Comparison of ENCODE assay signal across 23 cellular contexts in genomic region chr11:57111646-57112045, GRCh38.
DNase-seq lines count a peak whose midpoint lies in the region; FAIRE-seq and TF ChIP-seq lines count a peak whose summit lies in the region.
"Had no signal": no experiment of that assay in that cellular context is flagged by ENCODE, and none has a peak within 500 bp of the region (broad histone marks: within the 10 kb centered on the region; RNA-seq: fewer than 3 reads in every experiment).

No MANE protein-coding gene starts in this region.

- no peaks in the 10 kb centered on the region for H3K27me3 ChIP-seq in breast epithelium
- H3K27me3 ChIP-seq: BE2C; BLaER1 treated with 17β-estradiol and CSF1 and Interleukin-3, amounts not matched to agents 10 nM and 100 nM had no signal

- H3K9me3 ChIP-seq in breast epithelium = peaks cover 0 to 8% of the 10 kb centered on the region in 2 donors
- H3K9me3 ChIP-seq: BE2C had no signal

- FAIRE-seq in D721Med (lab: Jason Lieb, UNC) = no peak
- FAIRE-seq: GM12891, GM18507 had no signal

- TF ChIP-seq CTCF in D721Med (IDR thresholded peaks at IDR 0.05; ENCODE audit: insufficient read depth, missing control alignments) (no peak), breast epithelium (IDR thresholded peaks at IDR 0.05) (no peak)

- H3K4me1 ChIP-seq in breast epithelium = no peaks in the 10 kb centered on the region
- H3K4me1 ChIP-seq: A549; BE2C; BLaER1 treated with 17β-estradiol and CSF1 and Interleukin-3, amounts not matched to agents 10 nM and 100 nM had no signal

- H3K36me3 ChIP-seq in breast epithelium = no peaks in the 10 kb centered on the region
- H3K36me3 ChIP-seq: BE2C; BLaER1 treated with 17β-estradiol and CSF1 and Interleukin-3, amounts not matched to agents 10 nM and 100 nM had no signal

- peak; percentile 13 for DNase-seq in NCI-H1105 (lab: John Stamatoyannopoulos, UW)
- DNase-seq in dermis blood vessel endothelial cell = peak; percentile 27
- DNase-seq in head of caudate nucleus = peak in 26 of 42 donors; percentile 6 to 81 (median 44)
- DNase-seq in superior temporal gyrus (ENCODE audit: extremely low spot score) = peak; percentile 31
- no peak for DNase-seq in activated CD8-positive, alpha-beta memory T cell treated with anti-CD3 and anti-CD28 coated beads, Interleukin-2, amount 50 U/mL, for 4 hours
- DNase-seq in D721Med (ENCODE audit: insufficient read length, low spot score) = no peak
- no peak for DNase-seq in breast epithelium (ENCODE audit: low spot score in 2 of 2)
- DNase-seq: 8988T; ACHN; AML-193; BE2C; CD4-positive, alpha-beta T cell; CD8-positive, alpha-beta memory T cell; DMS53; DMS79 treated with DMSO at 0.1 percent for 48 hours; GF-D8; GOT3; H7; HCEC 1CT had no signal

- TF ChIP-seq POLR2A in breast epithelium (IDR thresholded peaks at IDR 0.05) = no peak

- H3K4me3 ChIP-seq in breast epithelium = no peak overlapping the region
- H3K4me3 ChIP-seq: A549; BLaER1 treated with 17β-estradiol and CSF1 and Interleukin-3, amounts not matched to agents 10 nM and 100 nM had no signal

- H3K27ac ChIP-seq in breast epithelium = no peak overlapping the region
- H3K27ac ChIP-seq: BLaER1 treated with 17β-estradiol and CSF1 and Interleukin-3, amounts not matched to agents 10 nM and 100 nM had no signal

- intact Hi-C loops in head of caudate nucleus (cut with DNase I) (no loop called here), breast epithelium (cut with DNase I; ENCODE audit: low total_unique reads) (no loop called here)

Comparison
In these comparisons a context has a peak if more than half of its experiments do, and no peak if none do; other contexts are left out.
1. DNase-seq: peak in NCI-H1105 (single experiment), dermis blood vessel endothelial cell (single experiment), head of caudate nucleus (26 of 42) and superior temporal gyrus (single experiment); none in activated CD8-positive, alpha-beta memory T cell treated with anti-CD3 and anti-CD28 coated beads, Interleukin-2, amount 50 U/mL, for 4 hours (single experiment), D721Med (single experiment) and breast epithelium (0 of 2).